ENCODE assay signal across 1 cellular context in the genomic region with DNA sequence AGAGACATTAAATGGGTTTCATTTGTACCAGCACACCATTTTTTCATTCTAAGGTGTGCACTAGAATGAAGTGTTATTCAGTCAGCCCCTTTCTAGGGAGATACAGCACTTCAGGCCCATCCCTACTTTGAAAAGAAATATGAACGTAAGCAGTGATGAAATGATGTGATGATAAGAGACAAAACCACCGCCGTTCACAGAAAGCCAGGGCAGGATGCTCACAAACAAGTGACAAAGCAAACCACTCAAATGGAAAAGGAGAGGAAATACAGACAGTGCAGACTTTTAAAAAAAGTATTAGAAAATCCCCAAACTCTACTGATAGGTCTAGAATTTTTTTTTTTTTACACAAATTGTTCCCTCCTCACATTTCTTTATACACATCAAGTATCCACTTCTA.
TF ChIP-seq lines count a peak whose summit lies in the region.

No MANE protein-coding gene starts in this region.

TF ChIP-seq in GM12878, 131 proteins besides CTCF, POLR2A, EP300 and RAD21 (continued from another document and continues in another):
- TF ChIP-seq, protein P1, sequence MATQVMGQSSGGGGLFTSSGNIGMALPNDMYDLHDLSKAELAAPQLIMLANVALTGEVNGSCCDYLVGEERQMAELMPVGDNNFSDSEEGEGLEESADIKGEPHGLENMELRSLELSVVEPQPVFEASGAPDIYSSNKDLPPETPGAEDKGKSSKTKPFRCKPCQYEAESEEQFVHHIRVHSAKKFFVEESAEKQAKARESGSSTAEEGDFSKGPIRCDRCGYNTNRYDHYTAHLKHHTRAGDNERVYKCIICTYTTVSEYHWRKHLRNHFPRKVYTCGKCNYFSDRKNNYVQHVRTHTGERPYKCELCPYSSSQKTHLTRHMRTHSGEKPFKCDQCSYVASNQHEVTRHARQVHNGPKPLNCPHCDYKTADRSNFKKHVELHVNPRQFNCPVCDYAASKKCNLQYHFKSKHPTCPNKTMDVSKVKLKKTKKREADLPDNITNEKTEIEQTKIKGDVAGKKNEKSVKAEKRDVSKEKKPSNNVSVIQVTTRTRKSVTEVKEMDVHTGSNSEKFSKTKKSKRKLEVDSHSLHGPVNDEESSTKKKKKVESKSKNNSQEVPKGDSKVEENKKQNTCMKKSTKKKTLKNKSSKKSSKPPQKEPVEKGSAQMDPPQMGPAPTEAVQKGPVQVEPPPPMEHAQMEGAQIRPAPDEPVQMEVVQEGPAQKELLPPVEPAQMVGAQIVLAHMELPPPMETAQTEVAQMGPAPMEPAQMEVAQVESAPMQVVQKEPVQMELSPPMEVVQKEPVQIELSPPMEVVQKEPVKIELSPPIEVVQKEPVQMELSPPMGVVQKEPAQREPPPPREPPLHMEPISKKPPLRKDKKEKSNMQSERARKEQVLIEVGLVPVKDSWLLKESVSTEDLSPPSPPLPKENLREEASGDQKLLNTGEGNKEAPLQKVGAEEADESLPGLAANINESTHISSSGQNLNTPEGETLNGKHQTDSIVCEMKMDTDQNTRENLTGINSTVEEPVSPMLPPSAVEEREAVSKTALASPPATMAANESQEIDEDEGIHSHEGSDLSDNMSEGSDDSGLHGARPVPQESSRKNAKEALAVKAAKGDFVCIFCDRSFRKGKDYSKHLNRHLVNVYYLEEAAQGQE (IDR thresholded peaks at IDR 0.05; ENCODE audit: low read depth, low read length), result no peak
- TF ChIP-seq ZNF207 (IDR thresholded peaks at IDR 0.05; ENCODE audit: borderline replicate concordance), result no peak
- no peak for TF ChIP-seq ZNF217 (IDR thresholded peaks at IDR 0.05)
- TF ChIP-seq, protein P2, sequence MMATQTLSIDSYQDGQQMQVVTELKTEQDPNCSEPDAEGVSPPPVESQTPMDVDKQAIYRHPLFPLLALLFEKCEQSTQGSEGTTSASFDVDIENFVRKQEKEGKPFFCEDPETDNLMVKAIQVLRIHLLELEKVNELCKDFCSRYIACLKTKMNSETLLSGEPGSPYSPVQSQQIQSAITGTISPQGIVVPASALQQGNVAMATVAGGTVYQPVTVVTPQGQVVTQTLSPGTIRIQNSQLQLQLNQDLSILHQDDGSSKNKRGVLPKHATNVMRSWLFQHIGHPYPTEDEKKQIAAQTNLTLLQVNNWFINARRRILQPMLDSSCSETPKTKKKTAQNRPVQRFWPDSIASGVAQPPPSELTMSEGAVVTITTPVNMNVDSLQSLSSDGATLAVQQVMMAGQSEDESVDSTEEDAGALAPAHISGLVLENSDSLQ (IDR thresholded peaks at IDR 0.05), result no peak
- TF ChIP-seq KLF5 (IDR thresholded peaks at IDR 0.05; ENCODE audit: partially characterized antibody), result no peak
- TF ChIP-seq SKIL (IDR thresholded peaks at IDR 0.05; ENCODE audit: low read depth, poor library complexity, severe bottlenecking), result peak; percentile 40
- no peak for TF ChIP-seq CBFB (IDR thresholded peaks at IDR 0.05; ENCODE audit: low read depth)
- TF ChIP-seq RAD51 (IDR thresholded peaks at IDR 0.05), result no peak
- TF ChIP-seq MTA3 (IDR thresholded peaks at IDR 0.05; ENCODE audit: borderline replicate concordance, low read length), result no peak
- 0 out of 2 replicates have a peak, but pooled peaks have one; percentile 33 for TF ChIP-seq EED (IDR thresholded peaks at IDR 0.05; ENCODE audit: low read depth)
- no peak; the same call in 1 of the 2 replicates for TF ChIP-seq ZBED1 (IDR thresholded peaks at IDR 0.05; ENCODE audit: borderline replicate concordance)
- no peak for TF ChIP-seq E2F8 (IDR thresholded peaks at IDR 0.05; ENCODE audit: low read depth, partially characterized antibody)
- TF ChIP-seq YY1 (IDR thresholded peaks at IDR 0.05; ENCODE audit: low read depth, low read length), result no peak
- TF ChIP-seq LARP7 (IDR thresholded peaks at IDR 0.05), result no peak
- TF ChIP-seq ZBTB40 (IDR thresholded peaks at IDR 0.05; ENCODE audit: borderline replicate concordance), result no peak
- TF ChIP-seq CHD1 (IDR thresholded peaks at IDR 0.05; ENCODE audit: low read depth, low read length), result 0 out of 2 replicates have a peak, but pooled peaks have one; percentile 66
- TF ChIP-seq NR2C2 (IDR thresholded peaks at IDR 0.05; ENCODE audit: borderline replicate concordance, control insufficient read depth, insufficient read length, low read depth), result no peak
- TF ChIP-seq JUNB (IDR thresholded peaks at IDR 0.05), result 0 out of 2 replicates have a peak, but pooled peaks have one; percentile 13
- TF ChIP-seq, protein P3, sequence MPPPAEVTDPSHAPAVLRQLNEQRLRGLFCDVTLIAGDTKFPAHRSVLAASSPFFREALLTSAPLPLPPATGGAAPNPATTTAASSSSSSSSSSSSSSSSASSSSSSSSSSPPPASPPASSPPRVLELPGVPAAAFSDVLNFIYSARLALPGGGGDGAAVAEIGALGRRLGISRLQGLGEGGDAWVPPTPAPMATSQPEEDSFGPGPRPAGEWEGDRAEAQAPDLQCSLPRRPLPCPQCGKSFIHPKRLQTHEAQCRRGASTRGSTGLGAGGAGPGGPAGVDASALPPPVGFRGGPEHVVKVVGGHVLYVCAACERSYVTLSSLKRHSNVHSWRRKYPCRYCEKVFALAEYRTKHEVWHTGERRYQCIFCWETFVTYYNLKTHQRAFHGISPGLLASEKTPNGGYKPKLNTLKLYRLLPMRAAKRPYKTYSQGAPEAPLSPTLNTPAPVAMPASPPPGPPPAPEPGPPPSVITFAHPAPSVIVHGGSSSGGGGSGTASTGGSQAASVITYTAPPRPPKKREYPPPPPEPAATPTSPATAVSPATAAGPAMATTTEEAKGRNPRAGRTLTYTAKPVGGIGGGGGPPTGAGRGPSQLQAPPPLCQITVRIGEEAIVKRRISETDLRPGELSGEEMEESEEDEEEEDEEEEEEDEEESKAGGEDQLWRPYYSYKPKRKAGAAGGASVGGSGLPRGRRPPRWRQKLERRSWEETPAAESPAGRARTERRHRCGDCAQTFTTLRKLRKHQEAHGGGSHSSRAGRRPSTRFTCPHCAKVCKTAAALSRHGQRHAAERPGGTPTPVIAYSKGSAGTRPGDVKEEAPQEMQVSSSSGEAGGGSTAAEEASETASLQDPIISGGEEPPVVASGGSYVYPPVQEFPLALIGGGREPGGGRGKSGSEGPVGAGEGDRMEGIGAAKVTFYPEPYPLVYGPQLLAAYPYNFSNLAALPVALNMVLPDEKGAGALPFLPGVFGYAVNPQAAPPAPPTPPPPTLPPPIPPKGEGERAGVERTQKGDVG (CRISPR knock-in tag; IDR thresholded peaks at IDR 0.05), result no peak
- no peak for TF ChIP-seq RB1 (IDR thresholded peaks at IDR 0.05; ENCODE audit: borderline replicate concordance)
- TF ChIP-seq MAX (IDR thresholded peaks at IDR 0.05; ENCODE audit: low read depth, low read length), result no peak
- no peak for TF ChIP-seq ESRRA (IDR thresholded peaks at IDR 0.05; ENCODE audit: low read length)
- no peak; the same call in 1 of the 2 replicates for TF ChIP-seq FOXM1 (IDR thresholded peaks at IDR 0.05; ENCODE audit: low read depth, low read length)
- TF ChIP-seq HDAC6 (IDR thresholded peaks at IDR 0.05; ENCODE audit: unreplicated experiment), result no peak
- no peak for TF ChIP-seq BCL11A (IDR thresholded peaks at IDR 0.05; ENCODE audit: low read depth, low read length)
- TF ChIP-seq BACH1 (IDR thresholded peaks at IDR 0.05; ENCODE audit: borderline replicate concordance), result no peak
- TF ChIP-seq POLR2AphosphoS2 (IDR thresholded peaks at IDR 0.05; ENCODE audit: low read depth, low read length), result no peak
- TF ChIP-seq SREBF2 (IDR thresholded peaks at IDR 0.05; ENCODE audit: low read length), result no peak
- no peak for TF ChIP-seq RELA (IDR thresholded peaks at IDR 0.05; ENCODE audit: borderline replicate concordance, partially characterized antibody)
- no peak for TF ChIP-seq SIN3A (IDR thresholded peaks at IDR 0.05; ENCODE audit: low read depth, low read length)
- TF ChIP-seq, protein P4, sequence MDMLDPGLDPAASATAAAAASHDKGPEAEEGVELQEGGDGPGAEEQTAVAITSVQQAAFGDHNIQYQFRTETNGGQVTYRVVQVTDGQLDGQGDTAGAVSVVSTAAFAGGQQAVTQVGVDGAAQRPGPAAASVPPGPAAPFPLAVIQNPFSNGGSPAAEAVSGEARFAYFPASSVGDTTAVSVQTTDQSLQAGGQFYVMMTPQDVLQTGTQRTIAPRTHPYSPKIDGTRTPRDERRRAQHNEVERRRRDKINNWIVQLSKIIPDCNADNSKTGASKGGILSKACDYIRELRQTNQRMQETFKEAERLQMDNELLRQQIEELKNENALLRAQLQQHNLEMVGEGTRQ (IDR thresholded peaks at IDR 0.05; ENCODE audit: borderline replicate concordance, low read depth, low read length), result no peak
- TF ChIP-seq STAT3 (IDR thresholded peaks at IDR 0.05; ENCODE audit: low read depth, low read length), result no peak
- TF ChIP-seq, protein P5, sequence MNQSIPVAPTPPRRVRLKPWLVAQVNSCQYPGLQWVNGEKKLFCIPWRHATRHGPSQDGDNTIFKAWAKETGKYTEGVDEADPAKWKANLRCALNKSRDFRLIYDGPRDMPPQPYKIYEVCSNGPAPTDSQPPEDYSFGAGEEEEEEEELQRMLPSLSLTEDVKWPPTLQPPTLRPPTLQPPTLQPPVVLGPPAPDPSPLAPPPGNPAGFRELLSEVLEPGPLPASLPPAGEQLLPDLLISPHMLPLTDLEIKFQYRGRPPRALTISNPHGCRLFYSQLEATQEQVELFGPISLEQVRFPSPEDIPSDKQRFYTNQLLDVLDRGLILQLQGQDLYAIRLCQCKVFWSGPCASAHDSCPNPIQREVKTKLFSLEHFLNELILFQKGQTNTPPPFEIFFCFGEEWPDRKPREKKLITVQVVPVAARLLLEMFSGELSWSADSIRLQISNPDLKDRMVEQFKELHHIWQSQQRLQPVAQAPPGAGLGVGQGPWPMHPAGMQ (IDR thresholded peaks at IDR 0.05; ENCODE audit: borderline replicate concordance), result no peak
- TF ChIP-seq CBX3 (IDR thresholded peaks at IDR 0.05; ENCODE audit: borderline replicate concordance, low read depth), result no peak
- TF ChIP-seq KDM1A (IDR thresholded peaks at IDR 0.05; ENCODE audit: borderline replicate concordance), result no peak
